In the genomic region with DNA sequence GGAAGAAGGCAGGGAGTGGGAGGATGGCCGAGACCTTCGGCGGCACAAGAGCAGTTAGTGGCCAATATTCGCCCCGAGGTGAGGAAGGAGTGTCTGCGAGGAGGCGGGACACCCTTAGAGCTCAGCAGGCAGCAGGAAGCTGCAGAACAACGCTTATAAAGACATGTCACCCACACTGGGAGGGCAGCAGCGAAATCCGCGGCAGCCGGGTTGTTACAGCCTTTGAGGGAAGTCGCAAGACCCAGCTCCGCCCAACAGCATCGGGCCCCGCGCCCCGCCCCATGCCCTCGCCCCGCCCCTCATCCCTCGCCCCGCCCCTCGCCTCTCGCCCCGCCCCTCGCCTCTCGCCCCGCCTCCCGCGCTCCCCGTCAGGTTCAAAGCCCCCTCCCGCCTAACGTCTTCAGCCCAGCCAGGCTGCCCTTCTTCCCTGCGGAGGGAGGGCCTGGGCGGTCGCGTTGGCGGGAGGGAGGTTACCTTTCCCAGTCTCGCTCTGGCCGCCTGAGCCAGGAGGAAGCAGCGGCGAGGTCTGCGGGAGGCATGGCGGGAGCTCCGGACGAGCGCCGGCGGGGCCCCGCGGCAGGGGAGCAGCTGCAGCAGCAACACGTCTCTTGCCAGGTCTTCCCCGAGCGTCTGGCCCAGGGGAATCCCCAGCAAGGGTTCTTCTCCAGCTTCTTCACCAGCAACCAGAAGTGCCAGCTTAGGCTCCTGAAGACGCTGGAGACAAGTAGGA, we compare ENCODE assay signal across 8 cellular contexts. TPM values are rescaled to one million over a fixed set of nuclear protein-coding genes. Genes with fewer than 3 reads are reported as not detected.
DNase-seq lines count a peak whose midpoint lies in the region; ATAC-seq and TF ChIP-seq lines count a peak whose summit lies in the region.

A gene with protein sequence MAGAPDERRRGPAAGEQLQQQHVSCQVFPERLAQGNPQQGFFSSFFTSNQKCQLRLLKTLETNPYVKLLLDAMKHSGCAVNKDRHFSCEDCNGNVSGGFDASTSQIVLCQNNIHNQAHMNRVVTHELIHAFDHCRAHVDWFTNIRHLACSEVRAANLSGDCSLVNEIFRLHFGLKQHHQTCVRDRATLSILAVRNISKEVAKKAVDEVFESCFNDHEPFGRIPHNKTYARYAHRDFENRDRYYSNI (plus strand): TSS at position 403 of the 730 bp plus-strand sequence. CDS start 135 bp downstream, at position 538.

- intact Hi-C loops in adrenal gland (cut with DNase I) (no loop called here), left cardiac atrium (cut with DNase I) (no loop called here), posterior vena cava (cut with DNase I) (no loop called here), upper lobe of right lung (cut with DNase I) (no loop called here)

- no peaks in the 10 kb centered on the region for H3K27me3 ChIP-seq in adrenal gland
- no peaks in the 10 kb centered on the region for H3K27me3 ChIP-seq in upper lobe of right lung

- POLR2A ChIA-PET in T-cell (lab: Charles Lee): interaction anchor here (0.6 to 1.1 kb wide), 3 partner anchors 42 to 464 kb away, joined by 3 read pairs; no protein-coding TSS in a partner anchor

- no peaks in the 10 kb centered on the region for H3K36me3 ChIP-seq in adrenal gland (replicated peaks in 1 of 2)
- no peaks in the 10 kb centered on the region for H3K36me3 ChIP-seq in upper lobe of right lung

- H3K9me3 Mint-ChIP-seq in T-cell: no peaks in the 10 kb centered on the region

- DNase-seq in GM13977 (ENCODE audit: low spot score) (peak; percentile 93), NCI-H146 (lab: John Stamatoyannopoulos, UW) (peak; percentile 99), T-cell (peak; percentile 84 to 94 (median 91)), adrenal gland (peak; percentile 91 to 96 (median 94)), left cardiac atrium (peak; percentile 92), posterior vena cava (ENCODE audit: low spot score) (peak; percentile 97), upper lobe of right lung (peak; percentile 97)

- peak; percentile 81 for ATAC-seq in HG02870 (IDR thresholded peaks at IDR 0.05; ENCODE audit: unreplicated experiment)
- ATAC-seq in T-cell (replicated peaks in 1 of 4): peak; percentile 89 to 97 (median 92)
- peak; percentile 94 to 95 for ATAC-seq in left cardiac atrium
- ATAC-seq in upper lobe of right lung: peak; percentile 96

- no peaks in the 10 kb centered on the region for H3K36me3 Mint-ChIP-seq in T-cell

- peak within 1 kb of the TSS; percentile 93 to 95 (median 95) for H3K4me3 Mint-ChIP-seq in T-cell

- TF ChIP-seq CTCF in GM13977 (IDR thresholded peaks at IDR 0.05; ENCODE audit: extremely low read depth, insufficient read depth, missing control alignments) (no peak), adrenal gland (IDR thresholded peaks at IDR 0.05) (no peak), upper lobe of right lung (IDR thresholded peaks at IDR 0.05) (no peak)

- H3K9me3 ChIP-seq in adrenal gland (replicated peaks in 1 of 3): no peaks in the 10 kb centered on the region
- no peaks in the 10 kb centered on the region for H3K9me3 ChIP-seq in upper lobe of right lung

- no peaks in the 10 kb centered on the region for H3K27me3 Mint-ChIP-seq in T-cell

- WGBS in adrenal gland, 4 donors: 0 to 1% (median 0%) methylated on average over 7 to 54 of the region's 55 CpGs

- H3K4me1 ChIP-seq in adrenal gland (replicated peaks in 1 of 2) (peaks cover 4 to 16% of the 10 kb centered on the region in 2 donors), upper lobe of right lung (peaks cover 8% of the 10 kb centered on the region)

- peak within 1 kb of the TSS in 3 of 4 donors; percentile 24 to 63 (median 59) for H3K4me3 ChIP-seq in adrenal gland
- peak within 1 kb of the TSS; percentile 78 for H3K4me3 ChIP-seq in upper lobe of right lung

- H3K27ac Mint-ChIP-seq in T-cell: peak within 1 kb of the TSS; percentile 99

- peak within 1 kb of the TSS; percentile 79 to 92 (median 86) for H3K27ac ChIP-seq in adrenal gland
- H3K27ac ChIP-seq in upper lobe of right lung: peak within 1 kb of the TSS; percentile 90

- TF ChIP-seq POLR2A in adrenal gland (IDR thresholded peaks at IDR 0.05): peak; percentile 76 to 96

- H3K4me1 Mint-ChIP-seq in T-cell: peaks cover 40 to 44% (median 41%) of the 10 kb centered on the region in 3 donors

- in situ Hi-C loops in GM13977 (cut with MboI; ENCODE audit: low pct_unique_long_range_greater_than_20kb, low sequenced_read_pairs, unreplicated experiment): no loop called here

- CTCF ChIA-PET in T-cell (lab: Charles Lee): interaction anchor here in 1 of 2 donors (1.4 kb wide), 1 partner anchor 159 kb away, joined by 4 read pairs; the partner anchor contains the start of gene TSFM

RNA-seq across cellular contexts. Expression of the gene that starts here (rescaled TPM):
- total RNA-seq in T-cell (1 to 10 TPM; 3.1 to 9.7 (median 7.7) TPM), adrenal gland (10 to 100 TPM in 3 of 8 donors, 1 to 10 TPM in 5; 4.2 to 20.0 (median 6.7) TPM), left cardiac atrium (1 to 10 TPM; 7.6 to 9.4 TPM), posterior vena cava (1 to 10 TPM; 5.6 to 5.7 TPM), upper lobe of right lung (6.2 TPM)
- 10 to 100 TPM in 1 of 3 donors, 1 to 10 TPM in 2; 6.6 to 12.1 (median 8.4) TPM for polyA plus RNA-seq in adrenal gland

Comparison
In these comparisons a context has a peak if more than half of its experiments do, and no peak if none do; other contexts are left out.
1. Peak in every context shown above with its lines: DNase-seq, ATAC-seq, H3K4me3 ChIP-seq and H3K27ac ChIP-seq.